Comparison of ENCODE assay signal across 12 cellular contexts in the genomic region with DNA sequence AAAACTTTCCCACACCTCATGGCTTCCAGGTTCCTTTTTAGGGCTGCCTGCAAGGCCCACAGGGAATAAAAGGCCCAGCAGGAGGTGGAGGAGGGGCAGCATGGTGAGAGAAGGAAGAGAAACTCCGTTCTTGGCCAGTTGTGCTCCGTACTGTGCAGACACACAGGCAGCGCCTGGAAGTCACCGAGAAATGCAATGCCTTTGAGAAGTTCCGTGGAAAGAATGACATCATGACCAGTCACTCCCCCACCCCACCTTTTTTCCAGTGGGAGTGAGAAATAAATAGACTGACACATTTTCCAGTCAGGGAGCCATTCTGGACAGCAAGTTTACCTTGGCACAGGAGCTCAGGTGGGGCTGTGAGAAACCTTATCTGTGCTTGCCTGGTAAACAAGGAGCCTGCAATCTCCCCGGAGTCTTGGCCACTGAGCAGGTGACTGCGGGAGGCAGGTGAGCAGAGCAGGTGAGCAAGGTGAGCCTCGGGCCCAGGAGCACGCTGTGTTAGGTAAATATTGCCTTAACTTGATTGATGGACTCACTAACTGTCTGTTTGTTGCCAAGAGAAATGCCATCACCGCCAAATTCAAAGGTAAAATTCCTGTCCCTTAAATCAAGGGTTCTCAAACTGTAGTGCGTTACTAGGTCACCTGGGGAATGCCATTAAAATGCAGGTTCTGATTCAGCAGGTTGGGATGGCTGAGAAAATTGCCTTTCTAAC. TPM values are rescaled to one million over a fixed set of nuclear protein-coding genes. Genes with fewer than 3 reads are reported as not detected.
A peak's percentile ranks its signal among the peaks of the same experiment; 100 is the strongest.
DNase-seq lines count a peak whose midpoint lies in the region; ATAC-seq and TF ChIP-seq lines count a peak whose summit lies in the region.
"Had no signal": no experiment of that assay in that cellular context is flagged by ENCODE, and none has a peak within 500 bp of the region (broad histone marks: within the 10 kb centered on the region; RNA-seq: fewer than 3 reads in every experiment).

No MANE protein-coding gene starts in this region.

- peak; percentile 33 to 60 for DNase-seq in heart right ventricle
- DNase-seq in right atrium auricular region (ENCODE audit: low spot score) = no peak
- peak; percentile 75 to 92 for DNase-seq in left colon
- DNase-seq in germinal center (ENCODE audit: low spot score) = no peak
- DNase-seq in KG1 (lab: John Stamatoyannopoulos, UW) = no peak
- DNase-seq: activated CD4-positive, alpha-beta T cell treated with anti-CD3 and anti-CD28 coated beads for 1 hour; CD4-positive, alpha-beta T cell had no signal

- peak overlapping the region; percentile 90 for H3K4me2 ChIP-seq in OCI-LY3 (ENCODE audit: low read length)
- H3K4me2 ChIP-seq: KMS-11 had no signal

- H3K9ac ChIP-seq in OCI-LY3 (ENCODE audit: low read length) = no peak overlapping the region
- H3K9ac ChIP-seq: KMS-11 had no signal

- no peak overlapping the region for H2AFZ ChIP-seq in OCI-LY3 (ENCODE audit: low read depth, low read length)

- H3K4me1 ChIP-seq in heart right ventricle (peaks cover 3 to 42% (median 27%) of the 10 kb centered on the region in 9 donors), right atrium auricular region (no peaks in the 10 kb centered on the region), OCI-LY3 (ENCODE audit: low read length) (peaks cover 28% of the 10 kb centered on the region)

- peak; percentile 24 to 75 (median 44) for ATAC-seq in heart right ventricle
- ATAC-seq in left colon = peak; percentile 99
- ATAC-seq in GM18498 (IDR thresholded peaks at IDR 0.05; ENCODE audit: unreplicated experiment) = no peak
- ATAC-seq in HG02571 (IDR thresholded peaks at IDR 0.05; ENCODE audit: unreplicated experiment) = no peak

- WGBS in heart right ventricle, 2 donors = 45 to 52% methylated on average over 11 of the region's 11 CpGs

- H3K4me3 ChIP-seq in heart right ventricle (no peak overlapping the region), right atrium auricular region (no peak overlapping the region), OCI-LY3 (ENCODE audit: low read length) (peak overlapping the region; percentile 63)
- H3K4me3 ChIP-seq: dorsolateral prefrontal cortex had no signal

- H3K9me3 ChIP-seq in heart right ventricle = no peaks in the 10 kb centered on the region
- H3K9me3 ChIP-seq in right atrium auricular region = no peaks in the 10 kb centered on the region
- no peaks in the 10 kb centered on the region for H3K9me3 ChIP-seq in OCI-LY3 (ENCODE audit: insufficient read depth, low read length)

- intact Hi-C loops in heart right ventricle (cut with DNase I) (loop anchor here in 1 of 10 donors (10.0 kb wide), 1 partner anchor 257 kb away; no protein-coding TSS in a partner anchor), left colon (cut with DNase I, micrococcal nuclease) (no loop called here)

- H3K27ac ChIP-seq in heart right ventricle (peak overlapping the region in 3 of 10 donors; percentile 10 to 43 (median 37)), right atrium auricular region (no peak overlapping the region), OCI-LY3 (ENCODE audit: low read length) (no peak overlapping the region)
- H3K27ac ChIP-seq: KMS-11 had no signal

- H3K27me3 ChIP-seq in heart right ventricle (no peaks in the 10 kb centered on the region), right atrium auricular region (no peaks in the 10 kb centered on the region), OCI-LY3 (ENCODE audit: low read depth, low read length) (peaks cover 42% of the 10 kb centered on the region)

- H4K20me1 ChIP-seq in OCI-LY3 (ENCODE audit: insufficient read depth, low read length) = no peaks in the 10 kb centered on the region

- H3K79me2 ChIP-seq in OCI-LY3 (ENCODE audit: low read length) = no peaks in the 10 kb centered on the region

- H3K36me3 ChIP-seq in heart right ventricle (no peaks in the 10 kb centered on the region), right atrium auricular region (no peaks in the 10 kb centered on the region), OCI-LY3 (replicated peaks; ENCODE audit: low read depth, low read length) (no peaks in the 10 kb centered on the region)

- TF ChIP-seq CTCF in heart right ventricle (IDR thresholded peaks at IDR 0.05) (no peak), right atrium auricular region (IDR thresholded peaks at IDR 0.05) (no peak), OCI-LY3 (IDR thresholded peaks at IDR 0.05; ENCODE audit: low read depth, low read length) (no peak)

RNA-seq across cellular contexts. Expression of a gene that starts 13.5 kb away (rescaled TPM):
- total RNA-seq in heart right ventricle (100 to 1,000 TPM; 110 to 204 (median 156) TPM), right atrium auricular region (10 to 100 TPM; 18.9 to 54.6 TPM), left colon (10 to 100 TPM in 1 of 2 donors, 1 to 10 TPM in 1; 7.5 to 14.5 TPM)
- 10 to 100 TPM; 35.9 to 84.8 TPM for polyA plus RNA-seq in heart right ventricle

Comparison
In these comparisons a context has a peak if more than half of its experiments do, and no peak if none do; other contexts are left out.
1. DNase-seq: peak in heart right ventricle (2 of 2) and left colon (2 of 2); none in right atrium auricular region (single experiment), germinal center (single experiment) and KG1 (single experiment).
2. ATAC-seq: peak in heart right ventricle (8 of 8) and left colon (single experiment); none in GM18498 (single experiment) and HG02571 (single experiment).